ENCODE assay signal across 1 cellular context in the genomic region with DNA sequence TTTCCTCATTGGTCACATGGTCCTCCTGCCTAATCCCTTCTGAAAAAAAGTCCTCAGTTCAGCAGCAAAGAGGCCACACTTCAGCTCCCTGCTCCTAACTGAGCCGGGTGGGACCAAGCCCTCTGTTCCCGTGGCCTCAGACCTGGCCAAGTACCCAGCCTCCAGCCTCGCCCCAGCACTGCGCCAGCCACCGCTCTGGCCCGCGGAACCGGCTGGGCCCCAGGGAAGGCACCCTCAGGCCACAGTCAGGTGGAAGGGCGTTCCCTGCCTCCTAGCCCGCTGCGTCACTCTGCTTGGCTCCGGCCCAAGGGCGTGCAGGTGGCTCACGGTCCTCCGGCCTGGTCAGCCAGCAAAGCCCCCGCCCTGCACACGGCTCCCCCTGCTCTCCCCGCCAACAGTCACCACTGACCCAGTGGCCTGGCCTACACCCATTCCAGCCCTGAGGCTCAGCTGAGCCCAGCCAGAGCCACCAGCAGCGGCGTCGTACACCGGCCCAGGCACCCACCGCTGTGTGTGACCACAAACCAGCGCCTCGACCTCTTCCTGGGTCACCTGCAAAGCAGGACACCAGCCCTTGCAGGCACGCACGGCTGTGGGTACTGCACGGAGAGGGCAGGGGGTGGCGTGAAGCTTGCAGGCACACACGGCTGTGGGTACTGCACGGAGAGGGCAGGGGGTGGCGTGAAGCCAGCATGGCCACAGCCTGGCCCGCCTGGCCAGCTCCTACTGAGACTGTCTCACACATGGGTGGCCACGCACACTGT.
A peak's percentile ranks its signal among the peaks of the same experiment; 100 is the strongest.
TF ChIP-seq lines count a peak whose summit lies in the region.

No MANE protein-coding gene starts in this region.

TF ChIP-seq in HepG2, 621 proteins besides CTCF, POLR2A, EP300 and RAD21:
- TF ChIP-seq, protein P1, sequence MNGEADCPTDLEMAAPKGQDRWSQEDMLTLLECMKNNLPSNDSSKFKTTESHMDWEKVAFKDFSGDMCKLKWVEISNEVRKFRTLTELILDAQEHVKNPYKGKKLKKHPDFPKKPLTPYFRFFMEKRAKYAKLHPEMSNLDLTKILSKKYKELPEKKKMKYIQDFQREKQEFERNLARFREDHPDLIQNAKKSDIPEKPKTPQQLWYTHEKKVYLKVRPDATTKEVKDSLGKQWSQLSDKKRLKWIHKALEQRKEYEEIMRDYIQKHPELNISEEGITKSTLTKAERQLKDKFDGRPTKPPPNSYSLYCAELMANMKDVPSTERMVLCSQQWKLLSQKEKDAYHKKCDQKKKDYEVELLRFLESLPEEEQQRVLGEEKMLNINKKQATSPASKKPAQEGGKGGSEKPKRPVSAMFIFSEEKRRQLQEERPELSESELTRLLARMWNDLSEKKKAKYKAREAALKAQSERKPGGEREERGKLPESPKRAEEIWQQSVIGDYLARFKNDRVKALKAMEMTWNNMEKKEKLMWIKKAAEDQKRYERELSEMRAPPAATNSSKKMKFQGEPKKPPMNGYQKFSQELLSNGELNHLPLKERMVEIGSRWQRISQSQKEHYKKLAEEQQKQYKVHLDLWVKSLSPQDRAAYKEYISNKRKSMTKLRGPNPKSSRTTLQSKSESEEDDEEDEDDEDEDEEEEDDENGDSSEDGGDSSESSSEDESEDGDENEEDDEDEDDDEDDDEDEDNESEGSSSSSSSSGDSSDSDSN (CRISPR knock-in tag; IDR thresholded peaks at IDR 0.05), result 0 out of 2 replicates have a peak, but pooled peaks have one; percentile 25
- no peak for TF ChIP-seq MATR3 (CRISPR knock-in tag; IDR thresholded peaks at IDR 0.05)
- peak; percentile 74 for TF ChIP-seq AGO2 (optimal IDR thresholded peaks at IDR 0.05; ENCODE audit: low read depth, low read length)
- no peak for TF ChIP-seq XRCC5 (optimal IDR thresholded peaks at IDR 0.05; ENCODE audit: low read length)
- TF ChIP-seq, protein P2, sequence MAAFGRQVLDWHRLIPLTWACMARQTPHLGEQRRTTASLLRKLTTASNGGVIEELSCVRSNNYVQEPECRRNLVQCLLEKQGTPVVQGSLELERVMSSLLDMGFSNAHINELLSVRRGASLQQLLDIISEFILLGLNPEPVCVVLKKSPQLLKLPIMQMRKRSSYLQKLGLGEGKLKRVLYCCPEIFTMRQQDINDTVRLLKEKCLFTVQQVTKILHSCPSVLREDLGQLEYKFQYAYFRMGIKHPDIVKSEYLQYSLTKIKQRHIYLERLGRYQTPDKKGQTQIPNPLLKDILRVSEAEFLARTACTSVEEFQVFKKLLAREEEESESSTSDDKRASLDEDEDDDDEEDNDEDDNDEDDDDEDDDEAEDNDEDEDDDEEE (CRISPR knock-in tag; IDR thresholded peaks at IDR 0.05), result no peak
- TF ChIP-seq, protein P3, sequence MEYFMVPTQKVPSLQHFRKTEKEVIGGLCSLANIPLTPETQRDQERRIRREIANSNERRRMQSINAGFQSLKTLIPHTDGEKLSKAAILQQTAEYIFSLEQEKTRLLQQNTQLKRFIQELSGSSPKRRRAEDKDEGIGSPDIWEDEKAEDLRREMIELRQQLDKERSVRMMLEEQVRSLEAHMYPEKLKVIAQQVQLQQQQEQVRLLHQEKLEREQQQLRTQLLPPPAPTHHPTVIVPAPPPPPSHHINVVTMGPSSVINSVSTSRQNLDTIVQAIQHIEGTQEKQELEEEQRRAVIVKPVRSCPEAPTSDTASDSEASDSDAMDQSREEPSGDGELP (IDR thresholded peaks at IDR 0.05; ENCODE audit: borderline replicate concordance, low read depth), result peak; percentile 55; the same call in 1 of the 2 replicates
- TF ChIP-seq, protein P4, sequence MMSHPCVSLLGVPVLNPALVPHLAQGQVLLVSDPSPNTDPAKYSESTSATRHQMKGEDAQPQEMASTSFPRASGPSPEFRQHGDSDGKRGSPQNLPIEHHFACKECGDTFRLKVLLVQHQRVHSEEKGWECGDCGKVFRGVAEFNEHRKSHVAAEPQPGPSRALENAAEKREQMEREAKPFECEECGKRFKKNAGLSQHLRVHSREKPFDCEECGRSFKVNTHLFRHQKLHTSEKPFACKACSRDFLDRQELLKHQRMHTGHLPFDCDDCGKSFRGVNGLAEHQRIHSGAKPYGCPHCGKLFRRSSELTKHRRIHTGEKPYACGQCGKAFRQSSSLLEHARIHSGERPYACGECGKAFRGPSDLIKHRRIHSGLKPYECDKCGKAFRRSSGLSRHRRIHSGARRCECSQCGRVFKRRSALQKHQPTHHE (CRISPR knock-in tag; IDR thresholded peaks at IDR 0.05; ENCODE audit: borderline replicate concordance), result no peak
- no peak for TF ChIP-seq ELF4 (CRISPR knock-in tag; IDR thresholded peaks at IDR 0.05; ENCODE audit: borderline replicate concordance)
- no peak for TF ChIP-seq POLR2AphosphoS2 (IDR thresholded peaks at IDR 0.05; ENCODE audit: low read depth, low read length)
- TF ChIP-seq, protein P5, sequence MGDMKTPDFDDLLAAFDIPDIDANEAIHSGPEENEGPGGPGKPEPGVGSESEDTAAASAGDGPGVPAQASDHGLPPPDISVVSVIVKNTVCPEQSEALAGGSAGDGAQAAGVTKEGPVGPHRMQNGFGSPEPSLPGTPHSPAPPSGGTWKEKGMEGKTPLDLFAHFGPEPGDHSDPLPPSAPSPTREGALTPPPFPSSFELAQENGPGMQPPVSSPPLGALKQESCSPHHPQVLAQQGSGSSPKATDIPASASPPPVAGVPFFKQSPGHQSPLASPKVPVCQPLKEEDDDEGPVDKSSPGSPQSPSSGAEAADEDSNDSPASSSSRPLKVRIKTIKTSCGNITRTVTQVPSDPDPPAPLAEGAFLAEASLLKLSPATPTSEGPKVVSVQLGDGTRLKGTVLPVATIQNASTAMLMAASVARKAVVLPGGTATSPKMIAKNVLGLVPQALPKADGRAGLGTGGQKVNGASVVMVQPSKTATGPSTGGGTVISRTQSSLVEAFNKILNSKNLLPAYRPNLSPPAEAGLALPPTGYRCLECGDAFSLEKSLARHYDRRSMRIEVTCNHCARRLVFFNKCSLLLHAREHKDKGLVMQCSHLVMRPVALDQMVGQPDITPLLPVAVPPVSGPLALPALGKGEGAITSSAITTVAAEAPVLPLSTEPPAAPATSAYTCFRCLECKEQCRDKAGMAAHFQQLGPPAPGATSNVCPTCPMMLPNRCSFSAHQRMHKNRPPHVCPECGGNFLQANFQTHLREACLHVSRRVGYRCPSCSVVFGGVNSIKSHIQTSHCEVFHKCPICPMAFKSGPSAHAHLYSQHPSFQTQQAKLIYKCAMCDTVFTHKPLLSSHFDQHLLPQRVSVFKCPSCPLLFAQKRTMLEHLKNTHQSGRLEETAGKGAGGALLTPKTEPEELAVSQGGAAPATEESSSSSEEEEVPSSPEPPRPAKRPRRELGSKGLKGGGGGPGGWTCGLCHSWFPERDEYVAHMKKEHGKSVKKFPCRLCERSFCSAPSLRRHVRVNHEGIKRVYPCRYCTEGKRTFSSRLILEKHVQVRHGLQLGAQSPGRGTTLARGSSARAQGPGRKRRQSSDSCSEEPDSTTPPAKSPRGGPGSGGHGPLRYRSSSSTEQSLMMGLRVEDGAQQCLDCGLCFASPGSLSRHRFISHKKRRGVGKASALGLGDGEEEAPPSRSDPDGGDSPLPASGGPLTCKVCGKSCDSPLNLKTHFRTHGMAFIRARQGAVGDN (CRISPR knock-in tag; IDR thresholded peaks at IDR 0.05), result peak; percentile 55
- TF ChIP-seq, protein P6, sequence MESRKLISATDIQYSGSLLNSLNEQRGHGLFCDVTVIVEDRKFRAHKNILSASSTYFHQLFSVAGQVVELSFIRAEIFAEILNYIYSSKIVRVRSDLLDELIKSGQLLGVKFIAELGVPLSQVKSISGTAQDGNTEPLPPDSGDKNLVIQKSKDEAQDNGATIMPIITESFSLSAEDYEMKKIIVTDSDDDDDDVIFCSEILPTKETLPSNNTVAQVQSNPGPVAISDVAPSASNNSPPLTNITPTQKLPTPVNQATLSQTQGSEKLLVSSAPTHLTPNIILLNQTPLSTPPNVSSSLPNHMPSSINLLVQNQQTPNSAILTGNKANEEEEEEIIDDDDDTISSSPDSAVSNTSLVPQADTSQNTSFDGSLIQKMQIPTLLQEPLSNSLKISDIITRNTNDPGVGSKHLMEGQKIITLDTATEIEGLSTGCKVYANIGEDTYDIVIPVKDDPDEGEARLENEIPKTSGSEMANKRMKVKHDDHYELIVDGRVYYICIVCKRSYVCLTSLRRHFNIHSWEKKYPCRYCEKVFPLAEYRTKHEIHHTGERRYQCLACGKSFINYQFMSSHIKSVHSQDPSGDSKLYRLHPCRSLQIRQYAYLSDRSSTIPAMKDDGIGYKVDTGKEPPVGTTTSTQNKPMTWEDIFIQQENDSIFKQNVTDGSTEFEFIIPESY (CRISPR knock-in tag; IDR thresholded peaks at IDR 0.05), result peak; percentile 86
- no peak for TF ChIP-seq ZNF180 (CRISPR knock-in tag; IDR thresholded peaks at IDR 0.05; ENCODE audit: borderline replicate concordance, low read depth)
- TF ChIP-seq BCL6 (CRISPR knock-in tag; IDR thresholded peaks at IDR 0.05), result no peak
- TF ChIP-seq SUZ12 (IDR thresholded peaks at IDR 0.05; ENCODE audit: low read depth, low read length), result no peak
- TF ChIP-seq SIX1 (CRISPR knock-in tag; IDR thresholded peaks at IDR 0.05; ENCODE audit: borderline replicate concordance), result no peak
- TF ChIP-seq SALL1 (CRISPR knock-in tag; IDR thresholded peaks at IDR 0.05), result 0 out of 2 replicates have a peak, but pooled peaks have one; percentile 10
- TF ChIP-seq PITX1 (CRISPR knock-in tag; IDR thresholded peaks at IDR 0.05), result no peak
- TF ChIP-seq, protein P7, sequence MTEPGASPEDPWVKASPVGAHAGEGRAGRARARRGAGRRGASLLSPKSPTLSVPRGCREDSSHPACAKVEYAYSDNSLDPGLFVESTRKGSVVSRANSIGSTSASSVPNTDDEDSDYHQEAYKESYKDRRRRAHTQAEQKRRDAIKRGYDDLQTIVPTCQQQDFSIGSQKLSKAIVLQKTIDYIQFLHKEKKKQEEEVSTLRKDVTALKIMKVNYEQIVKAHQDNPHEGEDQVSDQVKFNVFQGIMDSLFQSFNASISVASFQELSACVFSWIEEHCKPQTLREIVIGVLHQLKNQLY (CRISPR knock-in tag; IDR thresholded peaks at IDR 0.05), result no peak
- TF ChIP-seq, protein P8, sequence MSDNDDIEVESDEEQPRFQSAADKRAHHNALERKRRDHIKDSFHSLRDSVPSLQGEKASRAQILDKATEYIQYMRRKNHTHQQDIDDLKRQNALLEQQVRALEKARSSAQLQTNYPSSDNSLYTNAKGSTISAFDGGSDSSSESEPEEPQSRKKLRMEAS (IDR thresholded peaks at IDR 0.05), result peak; percentile 46; the same call in 1 of the 2 replicates
- peak; percentile 35; the same call in 1 of the 2 replicates for TF ChIP-seq RBFOX2 (IDR thresholded peaks at IDR 0.05; ENCODE audit: low read depth, low read length)
- TF ChIP-seq, protein P9, sequence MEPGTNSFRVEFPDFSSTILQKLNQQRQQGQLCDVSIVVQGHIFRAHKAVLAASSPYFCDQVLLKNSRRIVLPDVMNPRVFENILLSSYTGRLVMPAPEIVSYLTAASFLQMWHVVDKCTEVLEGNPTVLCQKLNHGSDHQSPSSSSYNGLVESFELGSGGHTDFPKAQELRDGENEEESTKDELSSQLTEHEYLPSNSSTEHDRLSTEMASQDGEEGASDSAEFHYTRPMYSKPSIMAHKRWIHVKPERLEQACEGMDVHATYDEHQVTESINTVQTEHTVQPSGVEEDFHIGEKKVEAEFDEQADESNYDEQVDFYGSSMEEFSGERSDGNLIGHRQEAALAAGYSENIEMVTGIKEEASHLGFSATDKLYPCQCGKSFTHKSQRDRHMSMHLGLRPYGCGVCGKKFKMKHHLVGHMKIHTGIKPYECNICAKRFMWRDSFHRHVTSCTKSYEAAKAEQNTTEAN (CRISPR knock-in tag; conservative IDR thresholded peaks at IDR 0.05), result no peak
- peak; percentile 87 for TF ChIP-seq ZBTB38 (CRISPR knock-in tag; IDR thresholded peaks at IDR 0.05)
- TF ChIP-seq ZNF225 (CRISPR knock-in tag; IDR thresholded peaks at IDR 0.05), result no peak
- TF ChIP-seq POGZ (CRISPR knock-in tag; IDR thresholded peaks at IDR 0.05), result no peak
- TF ChIP-seq ASH2L (IDR thresholded peaks at IDR 0.05; ENCODE audit: insufficient read length, low read depth, low read length), result no peak
- TF ChIP-seq ADNP (CRISPR knock-in tag; IDR thresholded peaks at IDR 0.05), result no peak
- TF ChIP-seq ZMYM4 (CRISPR knock-in tag; IDR thresholded peaks at IDR 0.05), result no peak
- TF ChIP-seq, protein P10, sequence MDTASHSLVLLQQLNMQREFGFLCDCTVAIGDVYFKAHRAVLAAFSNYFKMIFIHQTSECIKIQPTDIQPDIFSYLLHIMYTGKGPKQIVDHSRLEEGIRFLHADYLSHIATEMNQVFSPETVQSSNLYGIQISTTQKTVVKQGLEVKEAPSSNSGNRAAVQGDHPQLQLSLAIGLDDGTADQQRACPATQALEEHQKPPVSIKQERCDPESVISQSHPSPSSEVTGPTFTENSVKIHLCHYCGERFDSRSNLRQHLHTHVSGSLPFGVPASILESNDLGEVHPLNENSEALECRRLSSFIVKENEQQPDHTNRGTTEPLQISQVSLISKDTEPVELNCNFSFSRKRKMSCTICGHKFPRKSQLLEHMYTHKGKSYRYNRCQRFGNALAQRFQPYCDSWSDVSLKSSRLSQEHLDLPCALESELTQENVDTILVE (CRISPR knock-in tag; IDR thresholded peaks at IDR 0.05), result no peak
- no peak for TF ChIP-seq NCOA5 (CRISPR knock-in tag; IDR thresholded peaks at IDR 0.05)
- TF ChIP-seq LCORL (IDR thresholded peaks at IDR 0.05), result no peak
- 0 out of 2 replicates have a peak, but pooled peaks have one; percentile 20 for TF ChIP-seq LCORL (CRISPR knock-in tag; IDR thresholded peaks at IDR 0.05)
- TF ChIP-seq ZNF776 (CRISPR knock-in tag; IDR thresholded peaks at IDR 0.05), result no peak
